Comparison of ENCODE assay signal across 9 cellular contexts in genomic region chr5:74326571-74327338, GRCh38.
DNase-seq lines count a peak whose midpoint lies in the region; ATAC-seq and TF ChIP-seq lines count a peak whose summit lies in the region.
"Had no signal": no experiment of that assay in that cellular context is flagged by ENCODE, and none has a peak within 500 bp of the region (broad histone marks: within the 10 kb centered on the region; RNA-seq: fewer than 3 reads in every experiment).

No MANE protein-coding gene starts in this region.

- H3K4me2 ChIP-seq in OCI-LY1 (ENCODE audit: low read length): peak overlapping the region; percentile 59; the same call in 1 of the 2 replicates

- H3K27me3 ChIP-seq in OCI-LY1 (ENCODE audit: insufficient read depth, low read length): no peaks in the 10 kb centered on the region

- peaks cover 16% of the 10 kb centered on the region for H3K4me1 ChIP-seq in OCI-LY1 (ENCODE audit: insufficient read depth, low read length, severe bottlenecking)

- H3K9me2 ChIP-seq in OCI-LY1 (ENCODE audit: low read depth, low read length): no peaks in the 10 kb centered on the region

- H3F3A ChIP-seq in OCI-LY1 (ENCODE audit: insufficient read depth, low read length): no peaks in the 10 kb centered on the region

- peaks cover 6 to 23% of the 10 kb centered on the region in 2 donors for H3K4me1 Mint-ChIP-seq in stimulated activated naive B cell treated with anti-CD40 and anti-IgM and Interleukin-4, amounts not matched to agents 10 μg/mL and 1 μg/mL and 100 μg/mL, for 72 hours
- peaks cover 11% of the 10 kb centered on the region for H3K4me1 Mint-ChIP-seq in WTC11

- H3K9ac ChIP-seq in OCI-LY1 (ENCODE audit: low read length): no peak overlapping the region

- CTCF ChIA-PET in WTC11 (lab: Charles Lee): interaction anchor here (1.3 kb wide), 1 partner anchor 10 kb away, joined by 3 read pairs; no protein-coding TSS in a partner anchor

- peaks cover 6 to 29% of the 10 kb centered on the region in 2 donors for H3K27me3 Mint-ChIP-seq in stimulated activated naive B cell treated with anti-CD40 and anti-IgM and Interleukin-4, amounts not matched to agents 10 μg/mL and 1 μg/mL and 100 μg/mL, for 72 hours
- H3K27me3 Mint-ChIP-seq in WTC11 (ENCODE audit: low read depth): no peaks in the 10 kb centered on the region

- peak; percentile 58 for DNase-seq in activated naive CD4-positive, alpha-beta T cell treated with Interleukin-2 at 50 U/mL for 16 hours
- DNase-seq in activated naive CD4-positive, alpha-beta T cell (lab: John Stamatoyannopoulos, UW): no peak
- DNase-seq in activated T-helper 9 cell treated with anti-CD3 and anti-CD28 coated beads, Interleukin-2, amount 50 U/mL, for 16 hours (ENCODE audit: low read depth): peak; percentile 14
- peak; percentile 53 to 67 for DNase-seq in left colon
- peak; percentile 73 for DNase-seq in stimulated activated naive B cell treated with anti-CD40 and anti-IgM and Interleukin-4, amounts not matched to agents 10 μg/mL and 1 μg/mL and 100 μg/mL, for 72 hours
- DNase-seq in WTC11 (ENCODE audit: low spot score): no peak
- DNase-seq: left cardiac atrium had no signal

- no peaks in the 10 kb centered on the region for H3K9me3 ChIP-seq in OCI-LY1 (ENCODE audit: low read length)

- no peaks in the 10 kb centered on the region for H3K79me2 ChIP-seq in OCI-LY1 (ENCODE audit: insufficient read depth, low read length)

- intact Hi-C loops in left colon (cut with DNase I, micrococcal nuclease): no loop called here

- H3K27ac ChIP-seq in OCI-LY1 (ENCODE audit: low read depth, low read length, poor library complexity, severe bottlenecking): peak overlapping the region; percentile 49

- H3K9me3 Mint-ChIP-seq in stimulated activated naive B cell treated with anti-CD40 and anti-IgM and Interleukin-4, amounts not matched to agents 10 μg/mL and 1 μg/mL and 100 μg/mL, for 72 hours: no peaks in the 10 kb centered on the region
- 0 out of 2 replicates have a peak, but pooled peaks cover 3% of the 10 kb centered on the region for H3K9me3 Mint-ChIP-seq in WTC11

- no peak overlapping the region for H3K4me3 Mint-ChIP-seq in stimulated activated naive B cell treated with anti-CD40 and anti-IgM and Interleukin-4, amounts not matched to agents 10 μg/mL and 1 μg/mL and 100 μg/mL, for 72 hours
- H3K4me3 Mint-ChIP-seq in WTC11: no peak overlapping the region

- no peaks in the 10 kb centered on the region for H4K20me1 ChIP-seq in OCI-LY1 (ENCODE audit: insufficient read depth, low read length)

- peak overlapping the region; percentile 25 for H3K27ac Mint-ChIP-seq in stimulated activated naive B cell treated with anti-CD40 and anti-IgM and Interleukin-4, amounts not matched to agents 10 μg/mL and 1 μg/mL and 100 μg/mL, for 72 hours
- no peak overlapping the region for H3K27ac Mint-ChIP-seq in WTC11

- peak; percentile 80 for ATAC-seq in HG02973 (IDR thresholded peaks at IDR 0.05; ENCODE audit: unreplicated experiment)
- peak; percentile 78 for ATAC-seq in left colon
- ATAC-seq in stimulated activated naive B cell treated with anti-CD40 and anti-IgM and Interleukin-4, amounts not matched to agents 10 μg/mL and 1 μg/mL and 100 μg/mL, for 72 hours (replicated peaks): peak; percentile 96 to 98
- ATAC-seq in WTC11: no peak

- peak overlapping the region; percentile 15 for H3K4me3 ChIP-seq in OCI-LY1 (ENCODE audit: low read depth, low read length, poor library complexity, severe bottlenecking)

- H2AFZ ChIP-seq in OCI-LY1 (ENCODE audit: low read length): no peak overlapping the region

- TF ChIP-seq CTCF in OCI-LY1 (IDR thresholded peaks at IDR 0.05; ENCODE audit: low read length) (no peak), WTC11 (IDR thresholded peaks at IDR 0.05) (no peak)

- H3K36me3 Mint-ChIP-seq in stimulated activated naive B cell treated with anti-CD40 and anti-IgM and Interleukin-4, amounts not matched to agents 10 μg/mL and 1 μg/mL and 100 μg/mL, for 72 hours: no peaks in the 10 kb centered on the region
- no peaks in the 10 kb centered on the region for H3K36me3 Mint-ChIP-seq in WTC11

- no peaks in the 10 kb centered on the region; the same call in 1 of the 2 replicates for H3K36me3 ChIP-seq in OCI-LY1 (ENCODE audit: insufficient read depth, low read length)

- POLR2A ChIA-PET in WTC11 (lab: Charles Lee): no interaction called here

TF ChIP-seq in WTC11, 78 proteins besides CTCF, POLR2A, EP300 and RAD21 (continues in another document):
- TF ChIP-seq RORB (CRISPR knock-in tag; IDR thresholded peaks at IDR 0.05) (no peak), OVOL2 (CRISPR knock-in tag; IDR thresholded peaks at IDR 0.05; ENCODE audit: borderline replicate concordance) (no peak), ZNF138 (CRISPR knock-in tag; conservative IDR thresholded peaks at IDR 0.05) (no peak), RELA (CRISPR knock-in tag; IDR thresholded peaks at IDR 0.05; ENCODE audit: borderline replicate concordance) (no peak), JAZF1 (CRISPR knock-in tag; IDR thresholded peaks at IDR 0.05) (no peak), ARID4B (CRISPR knock-in tag; IDR thresholded peaks at IDR 0.05; ENCODE audit: borderline replicate concordance) (no peak), MLX (CRISPR knock-in tag; IDR thresholded peaks at IDR 0.05) (no peak), SMAD4 (CRISPR knock-in tag; IDR thresholded peaks at IDR 0.05) (no peak), ZMAT4 (CRISPR knock-in tag; IDR thresholded peaks at IDR 0.05) (no peak), SP1 (CRISPR knock-in tag; conservative IDR thresholded peaks at IDR 0.05) (no peak), AFF4 (CRISPR knock-in tag; IDR thresholded peaks at IDR 0.05; ENCODE audit: borderline replicate concordance) (no peak)

Comparison
In these comparisons a context has a peak if more than half of its experiments do, and no peak if none do; other contexts are left out.
1. DNase-seq: peak in activated naive CD4-positive, alpha-beta T cell treated with Interleukin-2 at 50 U/mL for 16 hours (single experiment), activated T-helper 9 cell treated with anti-CD3 and anti-CD28 coated beads, Interleukin-2, amount 50 U/mL, for 16 hours (single experiment), left colon (2 of 2) and stimulated activated naive B cell treated with anti-CD40 and anti-IgM and Interleukin-4, amounts not matched to agents 10 μg/mL and 1 μg/mL and 100 μg/mL, for 72 hours (single experiment); none in activated naive CD4-positive, alpha-beta T cell (0 of 4) and WTC11 (single experiment).